In genomic region chr14:23035303-23036164, GRCh38 we compare ENCODE assay signal across 8 cellular contexts. TPM values are rescaled to one million over a fixed set of nuclear protein-coding genes. Genes with fewer than 3 reads are reported as not detected.
DNase-seq lines count a peak whose midpoint lies in the region; ATAC-seq and TF ChIP-seq lines count a peak whose summit lies in the region.

No MANE protein-coding gene starts in this region.

- H3K36me3 Mint-ChIP-seq in CD4-positive, alpha-beta memory T cell: peaks cover 17 to 24% of the 10 kb centered on the region in 2 donors

- H3K4me1 Mint-ChIP-seq in CD4-positive, alpha-beta memory T cell: peaks cover 17 to 43% (median 31%) of the 10 kb centered on the region in 4 donors

- H3K9me3 ChIP-seq in CD4-positive, alpha-beta memory T cell (ENCODE audit: control insufficient read depth in 1 of 2, low read length in 2 of 2): no peaks in the 10 kb centered on the region
- H3K9me3 ChIP-seq in neutrophil: no peaks in the 10 kb centered on the region

- H3K4me3 ChIP-seq in CD4-positive, alpha-beta memory T cell (ENCODE audit: low read length in 2 of 2): peak overlapping the region in 1 of 2 donors; percentile 90
- H3K4me3 ChIP-seq in epithelial cell of esophagus (ENCODE audit: low read length): peak overlapping the region; percentile 95
- H3K4me3 ChIP-seq in neutrophil (ENCODE audit: low read depth in 1 of 2, low read length in 1 of 2): peak overlapping the region; percentile 77 to 93

- intact Hi-C loops in CD4-positive, alpha-beta memory T cell (cut with micrococcal nuclease): loop anchor here (1.0 kb wide), 5 partner anchors 23 to 269 kb away; partner anchors contain the start of genes ACIN1, C14orf119 and OXA1L

- H3K27ac ChIP-seq in CD4-positive, alpha-beta memory T cell (ENCODE audit: low read depth, low read length): peak overlapping the region; percentile 89
- H3K27ac ChIP-seq in RWPE1 (peak overlapping the region; percentile 83), neutrophil (peak overlapping the region; percentile 86)

- H3K27me3 Mint-ChIP-seq in CD4-positive, alpha-beta memory T cell: no peaks in the 10 kb centered on the region

- ATAC-seq in HG02973 (IDR thresholded peaks at IDR 0.05; ENCODE audit: unreplicated experiment): no peak
- no peak for ATAC-seq in GM18873 (IDR thresholded peaks at IDR 0.05; ENCODE audit: low FRiP score, unreplicated experiment)
- ATAC-seq in HG02588 (IDR thresholded peaks at IDR 0.05; ENCODE audit: unreplicated experiment): no peak

- H3K27ac Mint-ChIP-seq in CD4-positive, alpha-beta memory T cell: peak overlapping the region; percentile 89 to 99 (median 98)

- H3K4me3 Mint-ChIP-seq in CD4-positive, alpha-beta memory T cell: peak overlapping the region; percentile 87 to 98 (median 93)

- peaks cover 0 to 2% (median 0%) of the 10 kb centered on the region in 8 donors for H3K9me3 Mint-ChIP-seq in CD4-positive, alpha-beta memory T cell

- TF ChIP-seq CTCF in RWPE1 (conservative IDR thresholded peaks at IDR 0.05; ENCODE audit: low read depth) (no peak), epithelial cell of esophagus (IDR thresholded peaks at IDR 0.05; ENCODE audit: insufficient read depth, low read depth, low read length, missing control alignments) (no peak), neutrophil (IDR thresholded peaks at IDR 0.05) (no peak)

- peaks cover 17% of the 10 kb centered on the region for H3K36me3 ChIP-seq in CD4-positive, alpha-beta memory T cell (ENCODE audit: insufficient read depth, low read length)
- H3K36me3 ChIP-seq in neutrophil: peaks cover 9% of the 10 kb centered on the region

- H3K27me3 ChIP-seq in CD4-positive, alpha-beta memory T cell (ENCODE audit: insufficient read depth, low read length): no peaks in the 10 kb centered on the region
- no peaks in the 10 kb centered on the region for H3K27me3 ChIP-seq in neutrophil

- peaks cover 19% of the 10 kb centered on the region for H3K4me1 ChIP-seq in CD4-positive, alpha-beta memory T cell (ENCODE audit: insufficient read depth, low read length)
- H3K4me1 ChIP-seq in neutrophil (ENCODE audit: control insufficient read depth in 1 of 2, insufficient read depth in 1 of 2, low read depth in 1 of 2, low read length in 1 of 2): peaks cover 14 to 16% of the 10 kb centered on the region in 2 experiments

- DNase-seq in CD4-positive, alpha-beta memory T cell: no peak
- DNase-seq in RWPE1 (ENCODE audit: low spot score): no peak
- DNase-seq in epithelial cell of esophagus (ENCODE audit: low read depth): no peak
- DNase-seq in stimulated activated CD4-positive, alpha-beta T cell treated with anti-CD3 and anti-CD28 coated beads, Interleukin-4, amount 100 ng/mL, for 1 hour: no peak

- CTCF ChIA-PET in CD4-positive, alpha-beta memory T cell (lab: Charles Lee; ENCODE audit: partially characterized antibody): interaction anchor here (2.4 kb wide), 1 partner anchor 63 kb away, joined by 7 read pairs; no protein-coding TSS in a partner anchor
- CTCF ChIA-PET in RWPE1 (lab: Yijun Ruan, JAX): no interaction called here

- POLR2A ChIA-PET in CD4-positive, alpha-beta memory T cell (lab: Charles Lee; ENCODE audit: partially characterized antibody): interaction anchor here (1.0 to 3.1 kb wide), 8 partner anchors 12 to 267 kb away, joined by 3 to 41 read pairs (median 5); partner anchors contain the start of genes ACIN1, C14orf119 and RBM23
- POLR2A ChIA-PET in RWPE1 (lab: Yijun Ruan, JAX; ENCODE audit: low non-redundant PET): no interaction called here

RNA-seq across cellular contexts. Expression of gene PSMB5, which starts 0.8 kb away (rescaled TPM):
- total RNA-seq in CD4-positive, alpha-beta memory T cell: 10 to 100 TPM; 31.4 to 33.6 TPM
- 10 to 100 TPM; 52.9 to 56.6 TPM for polyA plus RNA-seq in CD4-positive, alpha-beta memory T cell

RNA-seq across cellular contexts. Expression of gene PSMB11, which starts 6.5 kb away (rescaled TPM):
- total RNA-seq in CD4-positive, alpha-beta memory T cell: not detected
- polyA plus RNA-seq in CD4-positive, alpha-beta memory T cell: not detected

RNA-seq across cellular contexts. Expression of gene CDH24, which starts 21.8 kb away (rescaled TPM):
- 1 to 10 TPM; 1.3 to 1.6 TPM for total RNA-seq in CD4-positive, alpha-beta memory T cell
- polyA plus RNA-seq in CD4-positive, alpha-beta memory T cell: under 1 TPM; 0.15 to 0.53 TPM

RNA-seq across cellular contexts. Expression of gene C14orf93, which starts 25.6 kb away (rescaled TPM):
- 10 to 100 TPM; 13.2 to 13.3 TPM for total RNA-seq in CD4-positive, alpha-beta memory T cell
- polyA plus RNA-seq in CD4-positive, alpha-beta memory T cell: 1 to 10 TPM; 6.0 to 7.9 TPM

RNA-seq across cellular contexts. Expression of gene AJUBA, which starts 53.2 kb away (rescaled TPM):
- 1 to 10 TPM; 2.8 to 3.9 TPM for total RNA-seq in CD4-positive, alpha-beta memory T cell
- 1 to 10 TPM in 1 of 2 donors, under 1 TPM in 1; 0.30 to 1.3 TPM for polyA plus RNA-seq in CD4-positive, alpha-beta memory T cell
